ENCODE assay signal across 25 cellular contexts in genomic region chr15:36724493-36724892, GRCh38.
A peak's percentile ranks its signal among the peaks of the same experiment; 100 is the strongest.
DNase-seq lines count a peak whose midpoint lies in the region; ATAC-seq, FAIRE-seq and TF ChIP-seq lines count a peak whose summit lies in the region.
"Had no signal": no experiment of that assay in that cellular context is flagged by ENCODE, and none has a peak within 500 bp of the region (broad histone marks: within the 10 kb centered on the region; RNA-seq: fewer than 3 reads in every experiment).

No MANE protein-coding gene starts in this region.

- TF ChIP-seq RAD21 in SK-N-SH (IDR thresholded peaks at IDR 0.05; ENCODE audit: low read length) (no peak), A549 (conservative IDR thresholded peaks at IDR 0.05 in 1 of 2, IDR thresholded peaks at IDR 0.05 in 1 of 2) (no peak)

- H3F3A ChIP-seq in SK-N-SH (replicated peaks; ENCODE audit: insufficient read depth): no peaks in the 10 kb centered on the region

- 50% methylated on average over 1 of the region's 1 CpG for WGBS in SK-N-SH (ENCODE audit: low lambda C conversion rate)
- WGBS in A549 (ENCODE audit: missing lambda C conversion rate): 91% methylated on average over 1 of the region's 1 CpG

- no peaks in the 10 kb centered on the region for H3K27me3 Mint-ChIP-seq in nephron progenitor cell (ENCODE audit: low read depth, poor library complexity)
- no peaks in the 10 kb centered on the region for H3K27me3 Mint-ChIP-seq in type B pancreatic cell
- H3K27me3 Mint-ChIP-seq: CD4-positive, alpha-beta T cell; CD8-positive, alpha-beta memory T cell had no signal

- H3K4me2 ChIP-seq in SK-N-SH (no peak overlapping the region), A549 (no peak overlapping the region)
- H3K4me2 ChIP-seq: BLaER1 treated with 17β-estradiol and CSF1 and Interleukin-3, amounts not matched to agents 10 nM and 100 nM; GM23338 had no signal

- no peak for FAIRE-seq in A549 (lab: Jason Lieb, UNC)
- FAIRE-seq: A204.1, D721Med, GM12878, GM19239, H54 had no signal

- H3K4me3 Mint-ChIP-seq in nephron progenitor cell (peak overlapping the region; percentile 1), type B pancreatic cell (no peak overlapping the region)
- H3K4me3 Mint-ChIP-seq: CD14-positive monocyte; CD4-positive, alpha-beta T cell; CD8-positive, alpha-beta memory T cell; GM23338 had no signal

- TF ChIP-seq POLR2A in A549 (IDR thresholded peaks at IDR 0.05; ENCODE audit: low read length): no peak

- TF ChIP-seq EP300 in SK-N-SH (IDR thresholded peaks at IDR 0.05; ENCODE audit: borderline replicate concordance in 1 of 2, low read depth in 1 of 2, low read length in 1 of 2) (no peak), A549 (IDR thresholded peaks at IDR 0.05) (no peak)

- no peak overlapping the region for H3K27ac ChIP-seq in SK-N-SH (ENCODE audit: low read depth in 2 of 2, low read length in 1 of 2)
- no peak overlapping the region for H3K27ac ChIP-seq in A549
- H3K27ac ChIP-seq: 22Rv1; BLaER1 treated with 17β-estradiol and CSF1 and Interleukin-3, amounts not matched to agents 10 nM and 100 nM had no signal

- ATAC-seq in SK-N-SH treated with all-trans-retinoic acid at 6 μM for 48 hours: no peak
- no peak for ATAC-seq in A549
- ATAC-seq in GM21367 (IDR thresholded peaks at IDR 0.05; ENCODE audit: unreplicated experiment): no peak
- ATAC-seq: GM12878, GM23338 had no signal

- H3K9me3 Mint-ChIP-seq in nephron progenitor cell (no peaks in the 10 kb centered on the region), type B pancreatic cell (no peaks in the 10 kb centered on the region)
- H3K9me3 Mint-ChIP-seq: CD4-positive, alpha-beta T cell; CD8-positive, alpha-beta memory T cell; GM23338 had no signal

- H3K4me1 ChIP-seq in SK-N-SH (ENCODE audit: control insufficient read depth in 1 of 2, insufficient read depth in 2 of 2, low read depth in 1 of 2, low read length in 1 of 2) (no peaks in the 10 kb centered on the region; a peak in 1 of 4 replicates), A549 (no peaks in the 10 kb centered on the region)
- H3K4me1 ChIP-seq: BE2C; BLaER1 treated with 17β-estradiol and CSF1 and Interleukin-3, amounts not matched to agents 10 nM and 100 nM had no signal

- H3K27ac Mint-ChIP-seq in nephron progenitor cell: no peak overlapping the region
- no peak overlapping the region for H3K27ac Mint-ChIP-seq in type B pancreatic cell
- H3K27ac Mint-ChIP-seq: CD14-positive monocyte; CD4-positive, alpha-beta T cell; CD8-positive, alpha-beta memory T cell; GM23338 had no signal

- no peaks in the 10 kb centered on the region for H3K9me2 ChIP-seq in SK-N-SH

- no peak overlapping the region for H2AFZ ChIP-seq in SK-N-SH (ENCODE audit: low read depth)
- H2AFZ ChIP-seq: GM23338 had no signal

- no peaks in the 10 kb centered on the region for H3K27me3 ChIP-seq in SK-N-SH (ENCODE audit: insufficient read depth)
- H3K27me3 ChIP-seq: BE2C; BLaER1 treated with 17β-estradiol and CSF1 and Interleukin-3, amounts not matched to agents 10 nM and 100 nM had no signal

- CTCF ChIA-PET in SK-N-SH (lab: Yijun Ruan, JAX) (no interaction called here), A549 (lab: Yijun Ruan, JAX) (no interaction called here)

- TF ChIP-seq CTCF in SK-N-SH (IDR thresholded peaks at IDR 0.05) (no peak), A549 (IDR thresholded peaks at IDR 0.05) (no peak), nephron progenitor cell (IDR thresholded peaks at IDR 0.05) (no peak), type B pancreatic cell (conservative IDR thresholded peaks at IDR 0.05) (no peak)

- H3K9me3 ChIP-seq in SK-N-SH (no peaks in the 10 kb centered on the region), A549 (no peaks in the 10 kb centered on the region)
- H3K9me3 ChIP-seq: BE2C; BLaER1 treated with 17β-estradiol and CSF1 and Interleukin-3, amounts not matched to agents 10 nM and 100 nM; HAP-1 had no signal

- H3K79me2 ChIP-seq in SK-N-SH (ENCODE audit: insufficient read depth): no peaks in the 10 kb centered on the region

- H3K4me1 Mint-ChIP-seq in nephron progenitor cell (peaks cover 28% of the 10 kb centered on the region), type B pancreatic cell (ENCODE audit: unreplicated experiment) (peaks cover 6% of the 10 kb centered on the region)
- H3K4me1 Mint-ChIP-seq: CD14-positive monocyte; CD8-positive, alpha-beta memory T cell had no signal

- no peak overlapping the region for H3K9ac ChIP-seq in SK-N-SH
- H3K9ac ChIP-seq: BLaER1 treated with 17β-estradiol and CSF1 and Interleukin-3, amounts not matched to agents 10 nM and 100 nM had no signal

- no peaks in the 10 kb centered on the region for H3K36me3 ChIP-seq in SK-N-SH (replicated peaks in 1 of 2; ENCODE audit: control insufficient read depth in 1 of 2, insufficient read depth in 2 of 2, low read length in 1 of 2)
- H3K36me3 ChIP-seq: BE2C; BLaER1 treated with 17β-estradiol and CSF1 and Interleukin-3, amounts not matched to agents 10 nM and 100 nM; HAP-1 had no signal

- DNase-seq in SK-N-SH (no peak), A549 (ENCODE audit: low read depth in 1 of 2, low spot score in 1 of 2) (no peak), nephron progenitor cell (no peak), type B pancreatic cell (ENCODE audit: extremely low spot score, unreplicated experiment) (no peak)
- DNase-seq: ACHN; AML-193; BE2C; CD4-positive, alpha-beta T cell; CD8-positive, alpha-beta memory T cell; DMS 273 treated with DMSO at 0.1 percent for 48 hours; DMS79; EL; GDM1 had no signal

- H4K20me1 ChIP-seq in SK-N-SH (ENCODE audit: insufficient read depth): no peaks in the 10 kb centered on the region
- H4K20me1 ChIP-seq: BLaER1 treated with 17β-estradiol and CSF1 and Interleukin-3, amounts not matched to agents 10 nM and 100 nM had no signal

- POLR2A ChIA-PET in SK-N-SH (lab: Yijun Ruan, JAX): no interaction called here
- POLR2A ChIA-PET in A549 (lab: Yijun Ruan, JAX): no interaction called here

- no peak overlapping the region for H3K4me3 ChIP-seq in SK-N-SH (ENCODE audit: low read depth in 2 of 2, low read length in 1 of 2)
- H3K4me3 ChIP-seq in A549: no peak overlapping the region
- H3K4me3 ChIP-seq: BLaER1 treated with 17β-estradiol and CSF1 and Interleukin-3, amounts not matched to agents 10 nM and 100 nM; GM12878; GM23338; HAP-1 had no signal

- H3K36me3 Mint-ChIP-seq in nephron progenitor cell (ENCODE audit: low read depth) (peaks cover 11% of the 10 kb centered on the region), type B pancreatic cell (peaks cover 4% of the 10 kb centered on the region)
- H3K36me3 Mint-ChIP-seq: CD14-positive monocyte had no signal

TF ChIP-seq in SK-N-SH treated with all-trans-retinoic acid at 6 μM for 48 hours, 23 proteins besides CTCF, POLR2A, EP300 and RAD21:
- TF ChIP-seq ZFP30 (CRISPR knock-in tag; IDR thresholded peaks at IDR 0.05) (no peak), CREB5 (CRISPR knock-in tag; IDR thresholded peaks at IDR 0.05; ENCODE audit: low read depth) (peak; percentile 86), ISL1 (CRISPR knock-in tag; IDR thresholded peaks at IDR 0.05) (peak; percentile 72), ZC3H10 (CRISPR knock-in tag; IDR thresholded peaks at IDR 0.05) (peak; percentile 78)

TF ChIP-seq in SK-N-SH, 30 proteins besides CTCF, POLR2A, EP300 and RAD21 (continues in another document):
- no peak for TF ChIP-seq POLR2AphosphoS5 (IDR thresholded peaks at IDR 0.05; ENCODE audit: low read depth, low read length)

TF ChIP-seq in A549, 52 proteins besides CTCF, POLR2A, EP300 and RAD21:
- TF ChIP-seq MAX (IDR thresholded peaks at IDR 0.05) (no peak), FOSL2 (IDR thresholded peaks at IDR 0.05) (no peak), FOSL2 (CRISPR knock-in tag; IDR thresholded peaks at IDR 0.05) (peak; percentile 18; the same call in 1 of the 2 replicates)
